22 cellular contexts compared by ENCODE assay signal in the genomic region with DNA sequence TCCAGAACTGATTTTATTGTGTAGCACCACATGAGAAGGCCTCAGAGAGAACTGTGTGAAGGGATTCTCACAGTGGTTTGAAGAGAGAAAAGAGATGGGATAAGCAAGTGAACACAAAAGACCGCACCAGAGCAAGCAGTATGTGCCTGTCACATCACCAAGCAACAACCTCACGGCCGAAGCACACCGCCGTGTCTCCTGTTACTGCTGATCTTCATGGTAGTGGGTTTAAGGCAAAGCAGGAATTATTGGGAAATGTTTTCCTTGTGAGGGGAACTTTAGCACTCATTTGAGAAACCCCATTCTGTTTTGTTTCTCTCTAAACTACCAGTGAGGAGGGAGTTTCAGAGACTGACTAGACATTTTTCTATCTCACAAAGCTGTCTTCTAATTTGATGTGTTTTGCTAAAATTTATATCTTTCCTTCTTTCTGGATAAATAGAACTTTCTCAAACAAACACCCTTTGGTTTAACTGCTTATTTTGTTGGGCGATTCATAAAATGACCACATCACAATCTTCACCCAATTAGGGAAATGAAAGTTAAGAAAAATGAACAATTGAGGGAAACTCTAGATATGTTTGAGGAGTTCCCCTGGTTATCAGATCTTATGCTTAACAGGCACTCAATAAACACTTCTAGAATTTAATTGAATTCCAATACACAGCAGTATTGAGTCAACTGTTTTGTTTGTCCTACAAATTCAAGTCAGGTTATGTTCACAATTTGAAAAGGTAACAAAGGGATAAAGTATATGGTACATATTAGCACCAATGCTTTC. TPM values are rescaled to one million over a fixed set of nuclear protein-coding genes. Genes with fewer than 3 reads are reported as not detected.
DNase-seq lines count a peak whose midpoint lies in the region; ATAC-seq, FAIRE-seq and TF ChIP-seq lines count a peak whose summit lies in the region.
"Had no signal": no experiment of that assay in that cellular context is flagged by ENCODE, and none has a peak within 500 bp of the region (broad histone marks: within the 10 kb centered on the region; RNA-seq: fewer than 3 reads in every experiment).

No MANE protein-coding gene starts in this region.

- H3K9ac ChIP-seq in OCI-LY1 (ENCODE audit: low read length) = peak overlapping the region; percentile 38; the same call in 1 of the 2 replicates
- H3K9ac ChIP-seq: SK-N-SH had no signal

- peak overlapping the region; percentile 92 for H3K4me2 ChIP-seq in DOHH2 (ENCODE audit: low read length)
- H3K4me2 ChIP-seq in OCI-LY1 (ENCODE audit: low read length) = peak overlapping the region; percentile 42
- H3K4me2 ChIP-seq: SK-N-SH had no signal

- H3K27ac ChIP-seq in DOHH2 (ENCODE audit: low read depth, low read length) = peak overlapping the region; percentile 56
- peak overlapping the region; percentile 95 for H3K27ac ChIP-seq in OCI-LY1 (ENCODE audit: low read depth, low read length, poor library complexity, severe bottlenecking)
- H3K27ac ChIP-seq: foreskin keratinocyte, sigmoid colon had no signal

- H3K4me3 ChIP-seq in DOHH2 (ENCODE audit: low read length) (peak overlapping the region; percentile 16; the same call in 1 of the 2 replicates), OCI-LY1 (ENCODE audit: low read depth, low read length, poor library complexity, severe bottlenecking) (no peak overlapping the region)
- H3K4me3 ChIP-seq: sigmoid colon had no signal

- H3K4me1 ChIP-seq in DOHH2 (ENCODE audit: control insufficient read depth, low read length) (peaks cover 89% of the 10 kb centered on the region), OCI-LY1 (ENCODE audit: insufficient read depth, low read length, severe bottlenecking) (peaks cover 82% of the 10 kb centered on the region)
- H3K4me1 ChIP-seq: foreskin keratinocyte, sigmoid colon had no signal

- peak overlapping the region; percentile 86 for H3K27ac Mint-ChIP-seq in activated CD4-positive, alpha-beta T cell treated with anti-CD3 and anti-CD28 coated beads, Interleukin-2, amount 10 ng/mL, durations not matched to agents 24 days and 14 days
- H3K27ac Mint-ChIP-seq in memory B cell = peak overlapping the region; percentile 92
- H3K27ac Mint-ChIP-seq: activated CD8-positive, alpha-beta memory T cell treated with anti-CD3 and anti-CD28 coated beads, Interleukin-2, amount 10 ng/mL, durations not matched to agents 7 days and 5 days; brain had no signal

- ATAC-seq in memory B cell (ENCODE audit: low read depth) (peak; percentile 58), omental fat pad (ENCODE audit: low FRiP score) (no peak)
- ATAC-seq: activated CD8-positive, alpha-beta memory T cell treated with anti-CD3 and anti-CD28 coated beads, Interleukin-2, amount 10 ng/mL, durations not matched to agents 7 days and 5 days; foreskin keratinocyte; left cardiac atrium; Panc1 had no signal

- peaks cover 56% of the 10 kb centered on the region for H3K4me1 Mint-ChIP-seq in activated CD4-positive, alpha-beta T cell treated with anti-CD3 and anti-CD28 coated beads, Interleukin-2, amount 10 ng/mL, durations not matched to agents 24 days and 14 days
- H3K4me1 Mint-ChIP-seq in memory B cell = peaks cover 47% of the 10 kb centered on the region

- H4K20me1 ChIP-seq in DOHH2 (ENCODE audit: control insufficient read depth, insufficient read depth, low read depth, low read length) (no peaks in the 10 kb centered on the region), OCI-LY1 (ENCODE audit: insufficient read depth, low read length) (no peaks in the 10 kb centered on the region)

- H3K36me3 ChIP-seq in DOHH2 (ENCODE audit: control insufficient read depth, low read length) = no peaks in the 10 kb centered on the region
- no peaks in the 10 kb centered on the region for H3K36me3 ChIP-seq in OCI-LY1 (ENCODE audit: insufficient read depth, low read length)
- H3K36me3 ChIP-seq: sigmoid colon had no signal

- FAIRE-seq in urothelium cell line (lab: Jason Lieb, UNC) = no peak

- peaks cover 2% of the 10 kb centered on the region for H3K36me3 Mint-ChIP-seq in activated CD4-positive, alpha-beta T cell treated with anti-CD3 and anti-CD28 coated beads, Interleukin-2, amount 10 ng/mL, durations not matched to agents 24 days and 14 days (ENCODE audit: low read depth)
- peaks cover 4% of the 10 kb centered on the region for H3K36me3 Mint-ChIP-seq in memory B cell

- no peaks in the 10 kb centered on the region for H3K27me3 ChIP-seq in DOHH2 (ENCODE audit: control insufficient read depth, low read length)
- no peaks in the 10 kb centered on the region for H3K27me3 ChIP-seq in OCI-LY1 (ENCODE audit: insufficient read depth, low read length)
- H3K27me3 ChIP-seq: foreskin keratinocyte, sigmoid colon had no signal

- H3K27me3 Mint-ChIP-seq in activated CD4-positive, alpha-beta T cell treated with anti-CD3 and anti-CD28 coated beads, Interleukin-2, amount 10 ng/mL, durations not matched to agents 24 days and 14 days = no peaks in the 10 kb centered on the region
- no peaks in the 10 kb centered on the region for H3K27me3 Mint-ChIP-seq in memory B cell
- H3K27me3 Mint-ChIP-seq: activated CD8-positive, alpha-beta memory T cell treated with anti-CD3 and anti-CD28 coated beads, Interleukin-2, amount 10 ng/mL, durations not matched to agents 7 days and 5 days had no signal

- H2AFZ ChIP-seq in OCI-LY1 (ENCODE audit: low read length) = no peak overlapping the region

- intact Hi-C loops in activated CD4-positive, alpha-beta T cell treated with anti-CD3 and anti-CD28 coated beads, Interleukin-2, amount 10 ng/mL, durations not matched to agents 24 days and 14 days (cut with micrococcal nuclease) = loop anchor here (2.0 kb wide), 1 partner anchor 16 kb away; a partner anchor contains a TSS

- peaks cover 10% of the 10 kb centered on the region for H3F3A ChIP-seq in DOHH2 (ENCODE audit: control insufficient read depth, insufficient read depth)
- no peaks in the 10 kb centered on the region for H3F3A ChIP-seq in OCI-LY1 (ENCODE audit: insufficient read depth, low read length)

- no peaks in the 10 kb centered on the region for H3K9me3 ChIP-seq in DOHH2 (ENCODE audit: control insufficient read depth, insufficient read depth, low read length)
- H3K9me3 ChIP-seq in OCI-LY1 (ENCODE audit: low read length) = no peaks in the 10 kb centered on the region
- H3K9me3 ChIP-seq: sigmoid colon, SK-N-SH had no signal

- DNase-seq in activated CD4-positive, alpha-beta T cell treated with anti-CD3 and anti-CD28 coated beads, Interleukin-2, amount 10 ng/mL, durations not matched to agents 24 days and 14 days = no peak
- DNase-seq in activated CD4-positive, alpha-beta T cell treated with anti-CD3 and anti-CD28 coated beads, Interleukin-2, amount 50 U/mL, for 4 hours = no peak
- DNase-seq in memory B cell (ENCODE audit: low spot score in 2 of 2) = no peak
- DNase-seq in omental fat pad (ENCODE audit: low spot score) = no peak
- no peak for DNase-seq in NCI-H1436 (lab: John Stamatoyannopoulos, UW)
- no peak for DNase-seq in urothelium cell line (ENCODE audit: low spot score)
- DNase-seq: activated CD8-positive, alpha-beta memory T cell treated with anti-CD3 and anti-CD28 coated beads, Interleukin-2, amount 10 ng/mL, durations not matched to agents 7 days and 5 days; activated naive CD4-positive, alpha-beta T cell treated with Interleukin-2 at 50 U/mL for 16 hours; cortex of kidney; foreskin keratinocyte; IMR-90; left cardiac atrium; NCI-H1105; NCI-H526 treated with DMSO at 0.1 percent for 48 hours; occipital lobe; sigmoid colon; SK-N-SH; stimulated activated CD4-positive, alpha-beta T cell treated with anti-CD3 and anti-CD28 coated beads, Interleukin-1b, Interleukin-23, amount 100 ng/mL, for 48 hours had no signal

- no peak for TF ChIP-seq CTCF in DOHH2 (IDR thresholded peaks at IDR 0.05; ENCODE audit: low read depth, low read length, poor library complexity, severe bottlenecking)
- no peak for TF ChIP-seq CTCF in OCI-LY1 (IDR thresholded peaks at IDR 0.05; ENCODE audit: low read length)
- no peak for TF ChIP-seq CTCF in omental fat pad (IDR thresholded peaks at IDR 0.05)

- H3K9me3 Mint-ChIP-seq in activated CD4-positive, alpha-beta T cell treated with anti-CD3 and anti-CD28 coated beads, Interleukin-2, amount 10 ng/mL, durations not matched to agents 24 days and 14 days = no peaks in the 10 kb centered on the region
- peaks cover 2% of the 10 kb centered on the region for H3K9me3 Mint-ChIP-seq in memory B cell

- H3K9me2 ChIP-seq in DOHH2 (replicated peaks; ENCODE audit: control insufficient read depth, low read length) = no peaks in the 10 kb centered on the region
- H3K9me2 ChIP-seq in OCI-LY1 (ENCODE audit: low read depth, low read length) = no peaks in the 10 kb centered on the region
- H3K9me2 ChIP-seq: SK-N-SH had no signal

- H3K79me2 ChIP-seq in DOHH2 (ENCODE audit: control insufficient read depth, low read length) = peaks cover 87% of the 10 kb centered on the region
- H3K79me2 ChIP-seq in OCI-LY1 (ENCODE audit: insufficient read depth, low read length) = peaks cover 6% of the 10 kb centered on the region; the same call in 1 of the 2 replicates

- no peak overlapping the region for H3K4me3 Mint-ChIP-seq in activated CD4-positive, alpha-beta T cell treated with anti-CD3 and anti-CD28 coated beads, Interleukin-2, amount 10 ng/mL, durations not matched to agents 24 days and 14 days
- peak overlapping the region; percentile 51 for H3K4me3 Mint-ChIP-seq in memory B cell
- H3K4me3 Mint-ChIP-seq: activated CD8-positive, alpha-beta memory T cell treated with anti-CD3 and anti-CD28 coated beads, Interleukin-2, amount 10 ng/mL, durations not matched to agents 7 days and 5 days; brain had no signal

RNA-seq across cellular contexts. Expression of a gene that starts 16.5 kb away (rescaled TPM):
- 58.4 and 60.6 TPM in 2 replicates for total RNA-seq in activated CD4-positive, alpha-beta T cell treated with anti-CD3 and anti-CD28 coated beads, Interleukin-2, amount 10 ng/mL, durations not matched to agents 24 days and 14 days
- total RNA-seq in omental fat pad = 10 to 100 TPM; 41.1 to 58.6 (median 47.2) TPM
